ENCODE assay signal across 9 cellular contexts in the genomic region with DNA sequence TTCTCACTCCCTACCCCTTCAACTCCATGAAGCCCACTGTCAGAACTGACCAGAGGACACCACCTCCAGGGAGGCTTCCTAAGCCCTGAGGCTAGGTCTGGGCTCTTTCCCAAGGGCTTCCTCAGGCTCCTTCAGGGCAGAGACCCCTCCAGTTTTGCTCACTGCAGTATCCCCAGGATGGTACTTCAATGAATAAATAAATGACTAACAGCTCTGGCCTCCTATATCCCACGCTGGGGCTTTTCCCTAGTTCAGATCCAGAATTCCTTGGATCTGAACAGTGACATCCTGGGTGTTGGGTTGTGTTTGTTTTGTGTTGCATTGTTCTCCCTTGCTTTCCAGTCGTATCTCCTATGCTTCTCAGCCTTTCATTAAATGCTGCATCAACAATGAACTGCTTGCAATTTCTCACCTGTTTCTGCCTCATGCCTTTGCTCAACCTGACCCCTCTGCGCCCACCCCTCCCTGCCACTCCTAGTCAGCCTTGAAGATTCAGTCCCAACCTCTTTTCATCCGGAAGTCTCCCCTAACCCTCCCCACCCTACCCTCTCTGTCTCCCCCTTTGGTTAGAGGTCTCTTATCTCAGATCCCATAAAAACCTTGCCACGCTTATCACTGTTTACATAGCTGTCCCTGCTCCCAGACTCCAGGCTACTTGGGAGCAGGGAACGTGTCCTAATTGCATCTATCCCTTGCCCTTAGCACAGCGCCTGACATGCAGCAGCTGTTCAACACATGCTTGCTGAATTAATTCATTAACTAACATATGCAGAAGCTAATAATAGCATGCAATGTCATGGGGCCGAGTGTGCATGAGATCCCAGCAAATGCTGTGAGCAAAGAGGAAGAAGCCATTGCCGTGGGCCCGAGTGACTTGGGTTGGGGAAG. TPM values are rescaled to one million over a fixed set of nuclear protein-coding genes. Genes with fewer than 3 reads are reported as not detected.
A peak's percentile ranks its signal among the peaks of the same experiment; 100 is the strongest.
DNase-seq lines count a peak whose midpoint lies in the region; ATAC-seq and TF ChIP-seq lines count a peak whose summit lies in the region.
"Had no signal": no experiment of that assay in that cellular context is flagged by ENCODE, and none has a peak within 500 bp of the region (broad histone marks: within the 10 kb centered on the region; RNA-seq: fewer than 3 reads in every experiment).

No MANE protein-coding gene starts in this region.

- peak overlapping the region; percentile 42 for H3K27ac ChIP-seq in angular gyrus (ENCODE audit: low read depth, low read length)
- H3K27ac ChIP-seq in smooth muscle cell (ENCODE audit: low read depth) = peak overlapping the region; percentile 91

- H4K20me1 ChIP-seq in smooth muscle cell (ENCODE audit: low read depth) = no peaks in the 10 kb centered on the region

- no peaks in the 10 kb centered on the region for H3K9me3 ChIP-seq in smooth muscle cell (replicated peaks; ENCODE audit: low read depth)

- H3K36me3 ChIP-seq in smooth muscle cell (ENCODE audit: low read depth) = no peaks in the 10 kb centered on the region

- no peaks in the 10 kb centered on the region for H3K27me3 ChIP-seq in smooth muscle cell (ENCODE audit: low read depth)

- TF ChIP-seq CTCF in smooth muscle cell (IDR thresholded peaks at IDR 0.05; ENCODE audit: borderline replicate concordance, insufficient read depth, poor library complexity, severe bottlenecking) (no peak), natural killer cell (IDR thresholded peaks at IDR 0.05) (no peak)

- ATAC-seq in natural killer cell (no peak), GM18505 (IDR thresholded peaks at IDR 0.05; ENCODE audit: unreplicated experiment) (no peak), GM18519 (IDR thresholded peaks at IDR 0.05; ENCODE audit: low FRiP score, unreplicated experiment) (no peak)

- DNase-seq in HT1080 (ENCODE audit: low read depth) = peak; percentile 67
- DNase-seq in iris pigment epithelial cell (ENCODE audit: low read depth) = peak; percentile 43
- no peak for DNase-seq in smooth muscle cell (lab: John Stamatoyannopoulos, UW; ENCODE audit: unreplicated experiment)
- no peak for DNase-seq in natural killer cell
- no peak for DNase-seq in NOMO-1 treated with dmso at 0.1 percent for 144 hours (lab: John Stamatoyannopoulos, UW; ENCODE audit: unreplicated experiment)

- H3K9me3 Mint-ChIP-seq in natural killer cell = no peaks in the 10 kb centered on the region

- peak overlapping the region; percentile 55 for H3K9ac ChIP-seq in smooth muscle cell (ENCODE audit: low read depth)

- H3K4me3 Mint-ChIP-seq in natural killer cell = no peak overlapping the region

- WGBS in smooth muscle cell (ENCODE audit: low lambda C conversion rate) = 28% methylated on average over 10 of the region's 10 CpGs

- peak overlapping the region; percentile 63 for H3K4me2 ChIP-seq in smooth muscle cell

- no peak overlapping the region for H3K4me3 ChIP-seq in smooth muscle cell

- H2AFZ ChIP-seq in smooth muscle cell (ENCODE audit: low read depth) = no peak overlapping the region

- H3K36me3 Mint-ChIP-seq in natural killer cell = no peaks in the 10 kb centered on the region

- TF ChIP-seq POLR2A in GM18505 (IDR thresholded peaks at IDR 0.05; ENCODE audit: borderline replicate concordance, extremely low read depth, insufficient read depth, insufficient read length) = no peak

- peaks cover 31% of the 10 kb centered on the region for H3F3A ChIP-seq in smooth muscle cell (ENCODE audit: low read depth)

- H3K79me2 ChIP-seq in smooth muscle cell (ENCODE audit: low read depth) = no peaks in the 10 kb centered on the region

- no peak overlapping the region for H3K27ac Mint-ChIP-seq in natural killer cell

- peaks cover 14 to 15% of the 10 kb centered on the region in 2 donors for H3K27me3 Mint-ChIP-seq in natural killer cell (ENCODE audit: low read depth in 2 of 2)

- peaks cover 10% of the 10 kb centered on the region for H3K4me1 ChIP-seq in smooth muscle cell (ENCODE audit: low read depth)

- H3K4me1 Mint-ChIP-seq in natural killer cell = no peaks in the 10 kb centered on the region

- intact Hi-C loops in natural killer cell (cut with micrococcal nuclease) = no loop called here

RNA-seq across cellular contexts. Expression of a gene that starts 41.7 kb away (rescaled TPM):
- 2.7 and 3.1 TPM in 2 replicates for total RNA-seq in HT1080 (2014; rRNA removed; shearing (Covaris generic))
- polyA plus RNA-seq in HT1080 (2015; cell fraction: cytosol; rRNA removed) = 1.3 and 1.8 TPM in 2 replicates
- 1.2 and 1.9 TPM in 2 replicates for polyA plus RNA-seq in HT1080 (2015; cell fraction: nucleus; rRNA removed)
- total RNA-seq in smooth muscle cell (31.6 and 42.1 TPM in 2 replicates), natural killer cell (not detected)
- polyA plus RNA-seq in smooth muscle cell = 14.4 and 18.2 TPM in 2 replicates
- total RNA-seq: T-helper 2 cell treated with Interferon-gamma antibody and Interleukin-4, amounts not matched to agents 100 ng/mL and 5 ng/mL, for 36 hours had no signal

Comparison
In these comparisons a context has a peak if more than half of its experiments do, and no peak if none do; other contexts are left out.
1. DNase-seq: peak in HT1080 (single experiment) and iris pigment epithelial cell (single experiment); none in smooth muscle cell (single experiment), natural killer cell (single experiment) and NOMO-1 treated with dmso at 0.1 percent for 144 hours (single experiment).